ENCODE assay signal across 8 cellular contexts in the genomic region with DNA sequence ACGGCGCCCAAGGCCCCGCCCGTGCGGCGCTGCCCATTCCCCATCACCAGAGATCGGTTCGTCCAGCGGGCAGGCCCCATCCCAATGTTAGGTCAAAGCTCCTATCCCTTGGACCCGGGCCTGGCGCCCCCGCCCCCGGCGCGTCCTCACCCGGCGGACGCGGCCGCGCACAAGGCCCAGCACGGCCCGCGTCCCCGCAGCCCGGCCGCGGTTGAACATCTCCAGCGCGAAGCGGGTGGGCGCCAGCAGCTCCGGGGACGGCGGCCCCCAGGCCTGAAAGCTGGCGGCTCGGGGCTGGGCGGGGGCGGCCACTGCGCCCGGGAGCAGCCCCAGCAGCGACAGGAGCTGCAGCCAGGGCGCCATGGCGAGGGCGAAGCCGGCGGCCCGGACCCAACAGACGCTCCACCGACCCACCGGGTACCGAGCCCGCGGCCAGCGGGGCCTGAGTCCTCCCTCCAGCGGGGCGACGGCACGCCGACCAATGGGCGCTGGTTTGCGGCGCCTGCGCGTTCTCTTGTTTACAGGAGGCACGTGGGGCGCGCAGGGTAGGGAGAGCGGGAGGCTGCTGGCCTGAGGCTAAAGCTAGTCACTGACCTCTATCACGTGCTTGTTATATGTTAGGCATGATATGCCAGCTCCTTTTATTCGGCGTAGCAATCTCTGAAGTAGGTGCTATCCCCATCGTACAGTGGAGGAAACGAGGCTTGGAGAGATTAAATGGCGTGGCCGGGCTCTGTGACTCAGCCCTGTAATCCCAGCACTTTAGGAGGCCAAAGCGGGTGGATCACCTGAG.
A peak's percentile ranks its signal among the peaks of the same experiment; 100 is the strongest.
DNase-seq lines count a peak whose midpoint lies in the region; ATAC-seq and TF ChIP-seq lines count a peak whose summit lies in the region.

A gene (minus strand): TSS at position 483 of the 793 bp plus-strand sequence. CDS start 120 bp downstream, at position 363.

- in situ Hi-C loops in HAP-1 (cut with MboI; ENCODE audit: low sequenced_read_pairs): no loop called here

- peak; percentile 67 for DNase-seq in AG10803 (ENCODE audit: low read depth)
- peak; percentile 75 to 91 for DNase-seq in HAP-1 (ENCODE audit: low spot score in 2 of 2)
- DNase-seq in NCI-H748 (lab: John Stamatoyannopoulos, UW; ENCODE audit: unreplicated experiment): peak; percentile 87
- DNase-seq in activated CD8-positive, alpha-beta memory T cell treated with anti-CD3 and anti-CD28 coated beads, Interleukin-2, amount 50 U/mL, for 4 hours: peak; percentile 72
- DNase-seq in midbrain (lab: John Stamatoyannopoulos, UW): peak; percentile 96
- DNase-seq in stimulated activated CD8-positive, alpha-beta memory T cell treated with anti-CD3 and anti-CD28 coated beads, Interleukin-4, amount 100 ng/mL, for 24 hours (ENCODE audit: low read depth): peak; percentile 64

- H3K27me3 ChIP-seq in HAP-1 (ENCODE audit: low read depth): no peaks in the 10 kb centered on the region
- no peaks in the 10 kb centered on the region for H3K27me3 ChIP-seq in endocrine pancreas (ENCODE audit: control insufficient read depth, insufficient read depth, low read length)

- H3K4me1 ChIP-seq in HAP-1 (peaks cover 43% of the 10 kb centered on the region), endocrine pancreas (ENCODE audit: control insufficient read depth, insufficient read depth, low read length) (no peaks in the 10 kb centered on the region)

- no peaks in the 10 kb centered on the region for H3K9me3 ChIP-seq in HAP-1
- H3K9me3 ChIP-seq in endocrine pancreas (ENCODE audit: control insufficient read depth, low read length): no peaks in the 10 kb centered on the region

- ATAC-seq in HG03280 (IDR thresholded peaks at IDR 0.05; ENCODE audit: unreplicated experiment): no peak

- H3K9ac ChIP-seq in endocrine pancreas (ENCODE audit: control insufficient read depth, insufficient read depth, low read length): peak within 1 kb of the TSS; percentile 22

- TF ChIP-seq CTCF in AG10803 (conservative IDR thresholded peaks at IDR 0.05; ENCODE audit: low read length): no peak

- peak within 1 kb of the TSS; percentile 47 for H3K4me3 ChIP-seq in AG10803 (ENCODE audit: low read length)
- peak within 1 kb of the TSS; percentile 23 for H3K4me3 ChIP-seq in HAP-1
- no peak within 1 kb of the TSS for H3K4me3 ChIP-seq in endocrine pancreas (ENCODE audit: control insufficient read depth, insufficient read depth, low read length)

- H3K36me3 ChIP-seq in HAP-1 (replicated peaks): no peaks in the 10 kb centered on the region; the same call in none of the 2 replicates
- no peaks in the 10 kb centered on the region for H3K36me3 ChIP-seq in endocrine pancreas (ENCODE audit: control insufficient read depth, insufficient read depth, low read length)
